In genomic region chr16:82085380-82085779, GRCh38 we compare ENCODE assay signal across 29 cellular contexts. TPM values are rescaled to one million over a fixed set of nuclear protein-coding genes. Genes with fewer than 3 reads are reported as not detected.
"Had no signal": no experiment of that assay in that cellular context is flagged by ENCODE, and none has a peak within 500 bp of the region (broad histone marks: within the 10 kb centered on the region; RNA-seq: fewer than 3 reads in every experiment).

No MANE protein-coding gene starts in this region.

- ATAC-seq: heart left ventricle; left cardiac atrium; left lung; naive thymus-derived CD4-positive, alpha-beta T cell; natural killer cell treated with Interleukin-12 subunit alpha and Interleukin-12 subunit beta and Interleukin-15 and Interleukin-18, amount 100 ng/mL, for 72 hours; right cardiac atrium; stimulated activated memory B cell treated with anti-CD40 and anti-IgM and Interleukin-4, amounts not matched to agents 10 μg/mL and 1 μg/mL and 100 μg/mL, for 72 hours; stimulated activated naive CD8-positive, alpha-beta T cell treated with anti-CD3 and anti-CD28 coated beads, Interleukin-15, amount 100 ng/mL, for 72 hours; upper lobe of right lung had no signal

- H3K27ac ChIP-seq: heart left ventricle, left lung, ovary, sigmoid colon, tibial nerve, upper lobe of right lung had no signal

- H3K36me3 Mint-ChIP-seq: naive thymus-derived CD4-positive, alpha-beta T cell; natural killer cell treated with Interleukin-12 subunit alpha and Interleukin-12 subunit beta and Interleukin-15 and Interleukin-18, amount 100 ng/mL, for 72 hours; stimulated activated memory B cell treated with anti-CD40 and anti-IgM and Interleukin-4, amounts not matched to agents 10 μg/mL and 1 μg/mL and 100 μg/mL, for 72 hours had no signal

- H3K4me1 ChIP-seq: heart left ventricle, left lung, tibial nerve, upper lobe of right lung had no signal

- H3K9me3 ChIP-seq: heart left ventricle, left lung, ovary, sigmoid colon, tibial nerve, upper lobe of right lung had no signal

- H3K9me3 Mint-ChIP-seq: natural killer cell treated with Interleukin-12 subunit alpha and Interleukin-12 subunit beta and Interleukin-15 and Interleukin-18, amount 100 ng/mL, for 72 hours; stimulated activated naive CD8-positive, alpha-beta T cell treated with anti-CD3 and anti-CD28 coated beads, Interleukin-15, amount 100 ng/mL, for 72 hours had no signal

- H3K4me3 ChIP-seq: heart left ventricle, left lung, lung, ovary, sigmoid colon, tibial nerve, upper lobe of right lung had no signal

- H3K27me3 ChIP-seq: heart left ventricle, left lung, ovary, sigmoid colon, tibial nerve, upper lobe of right lung had no signal

- FAIRE-seq: small intestine, urothelium cell line had no signal

- H3K4me3 Mint-ChIP-seq: memory B cell; naive thymus-derived CD4-positive, alpha-beta T cell; natural killer cell treated with Interleukin-12 subunit alpha and Interleukin-12 subunit beta and Interleukin-15 and Interleukin-18, amount 100 ng/mL, for 72 hours; stimulated activated memory B cell treated with anti-CD40 and anti-IgM and Interleukin-4, amounts not matched to agents 10 μg/mL and 1 μg/mL and 100 μg/mL, for 72 hours; stimulated activated naive CD8-positive, alpha-beta T cell treated with anti-CD3 and anti-CD28 coated beads, Interleukin-15, amount 100 ng/mL, for 72 hours had no signal

- H3K27me3 Mint-ChIP-seq: progenitor cell of endocrine pancreas had no signal

- DNase-seq: glutamatergic neuron; heart left ventricle; islet precursor cell; kidney glomerular epithelial cell; left cardiac atrium; left lung; midbrain; naive thymus-derived CD4-positive, alpha-beta T cell; ovary; retina; right cardiac atrium; sigmoid colon; small intestine; stimulated activated CD4-positive, alpha-beta T cell treated with anti-CD3 and anti-CD28 coated beads, Interleukin-1b, Interleukin-23, amount 100 ng/mL, for 48 hours; stimulated activated CD4-positive, alpha-beta T cell treated with anti-CD3 and anti-CD28 coated beads, Interleukin-2, amount 100 ng/mL, for 48 hours; stimulated activated CD4-positive, alpha-beta T cell treated with anti-CD3 and anti-CD28 coated beads, Interleukin-4, amount 100 ng/mL, for 4 hours; stimulated activated CD8-positive, alpha-beta memory T cell treated with anti-CD3 and anti-CD28 coated beads, Interleukin-4, amount 100 ng/mL, for 48 hours; stimulated activated naive CD4-positive, alpha-beta T cell treated with Interleukin-2 at 50 U/mL for 16 hours; stimulated activated naive CD8-positive, alpha-beta T cell treated with anti-CD3 and anti-CD28 coated beads, Interleukin-15, amount 100 ng/mL, for 72 hours; substantia nigra; upper lobe of right lung had no signal

- H3K27ac Mint-ChIP-seq: memory B cell; natural killer cell treated with Interleukin-12 subunit alpha and Interleukin-12 subunit beta and Interleukin-15 and Interleukin-18, amount 100 ng/mL, for 72 hours; progenitor cell of endocrine pancreas; stimulated activated memory B cell treated with anti-CD40 and anti-IgM and Interleukin-4, amounts not matched to agents 10 μg/mL and 1 μg/mL and 100 μg/mL, for 72 hours; stimulated activated naive CD8-positive, alpha-beta T cell treated with anti-CD3 and anti-CD28 coated beads, Interleukin-15, amount 100 ng/mL, for 72 hours had no signal

- H3K36me3 ChIP-seq: heart left ventricle, left lung, ovary, sigmoid colon, tibial nerve, upper lobe of right lung had no signal

- H3K4me1 Mint-ChIP-seq: memory B cell; stimulated activated memory B cell treated with anti-CD40 and anti-IgM and Interleukin-4, amounts not matched to agents 10 μg/mL and 1 μg/mL and 100 μg/mL, for 72 hours had no signal

RNA-seq across cellular contexts. Expression of gene HSD17B2, which starts 50.3 kb away (rescaled TPM):
- total RNA-seq: heart left ventricle; left cardiac atrium; naive thymus-derived CD4-positive, alpha-beta T cell; natural killer cell treated with Interleukin-12 subunit alpha and Interleukin-12 subunit beta and Interleukin-15 and Interleukin-18, amount 100 ng/mL, for 72 hours; right cardiac atrium; sigmoid colon; tibial nerve had no signal
- polyA plus RNA-seq: naive thymus-derived CD4-positive, alpha-beta T cell; neural cell; right cardiac atrium had no signal
